ENCODE assay signal across 8 cellular contexts in genomic region chr10:69407621-69408301, GRCh38. TPM values are rescaled to one million over a fixed set of nuclear protein-coding genes. Genes with fewer than 3 reads are reported as not detected.
DNase-seq lines count a peak whose midpoint lies in the region; ATAC-seq and TF ChIP-seq lines count a peak whose summit lies in the region.

No MANE protein-coding gene starts in this region.

- ATAC-seq in GM18861 (IDR thresholded peaks at IDR 0.05; ENCODE audit: unreplicated experiment) (no peak), HG02938 (IDR thresholded peaks at IDR 0.05; ENCODE audit: unreplicated experiment) (no peak)

- H3K4me1 Mint-ChIP-seq in neural crest cell: peaks cover 33% of the 10 kb centered on the region

- DNase-seq in activated T-cell treated with anti-CD3 and anti-CD28 coated beads, Interleukin-2, amount 50 U/mL, for 1 hour: peak; percentile 36
- DNase-seq in activated T-cell treated with anti-CD3 and anti-CD28 coated beads for 4 hours (no peak), OCI-M1 (lab: John Stamatoyannopoulos, UW) (peak; percentile 47), choroid plexus epithelial cell (ENCODE audit: low read depth) (no peak), neural crest cell (ENCODE audit: low read depth, low spot score) (no peak), activated gamma-delta T cell treated with Interleukin-2 at 50 U/mL for 16 hours (no peak)

- no peak overlapping the region for H3K4me3 ChIP-seq in choroid plexus epithelial cell (ENCODE audit: low read depth, low read length)

- peak overlapping the region; percentile 49 for H3K4me3 Mint-ChIP-seq in neural crest cell

- no peaks in the 10 kb centered on the region for H3K9me3 Mint-ChIP-seq in neural crest cell

- peak; percentile 33 for TF ChIP-seq CTCF in choroid plexus epithelial cell (conservative IDR thresholded peaks at IDR 0.05; ENCODE audit: low read depth, low read length)
- peak; percentile 42 for TF ChIP-seq CTCF in neural crest cell (conservative IDR thresholded peaks at IDR 0.05)

- peaks cover 4% of the 10 kb centered on the region for H3K36me3 Mint-ChIP-seq in neural crest cell (ENCODE audit: low read depth)

- no peak overlapping the region for H3K27ac Mint-ChIP-seq in neural crest cell (ENCODE audit: unreplicated experiment)

- H3K27me3 Mint-ChIP-seq in neural crest cell (ENCODE audit: low read depth): peaks cover 6% of the 10 kb centered on the region

RNA-seq across cellular contexts. Expression of gene TACR2, which starts 9.0 kb away (rescaled TPM):
- total RNA-seq in neural crest cell: not detected in 2 replicates

RNA-seq across cellular contexts. Expression of gene TSPAN15, which starts 43.5 kb away (rescaled TPM):
- 11.5 and 12.3 TPM in 2 replicates for total RNA-seq in neural crest cell

Comparison
In these comparisons a context has a peak if more than half of its experiments do, and no peak if none do; other contexts are left out.
1. DNase-seq: peak in activated T-cell treated with anti-CD3 and anti-CD28 coated beads, Interleukin-2, amount 50 U/mL, for 1 hour (single experiment) and OCI-M1 (single experiment); none in activated T-cell treated with anti-CD3 and anti-CD28 coated beads for 4 hours (single experiment), choroid plexus epithelial cell (single experiment), neural crest cell (single experiment) and activated gamma-delta T cell treated with Interleukin-2 at 50 U/mL for 16 hours (single experiment).